ENCODE assay signal across 19 cellular contexts in genomic region chrX:1462110-1462509, GRCh38. TPM values are rescaled to one million over a fixed set of nuclear protein-coding genes. Genes with fewer than 3 reads are reported as not detected.
DNase-seq lines count a peak whose midpoint lies in the region; ATAC-seq and TF ChIP-seq lines count a peak whose summit lies in the region.
"Had no signal": no experiment of that assay in that cellular context is flagged by ENCODE, and none has a peak within 500 bp of the region (broad histone marks: within the 10 kb centered on the region; RNA-seq: fewer than 3 reads in every experiment).

No MANE protein-coding gene starts in this region.

- H3K4me3 Mint-ChIP-seq in T-helper 2 cell treated with Interferon-gamma antibody and Interleukin-4, amounts not matched to agents 5 μg/mL and 100 μg/mL, for 36 hours = peak overlapping the region; percentile 79
- H3K4me3 Mint-ChIP-seq in CD8-positive, alpha-beta T cell = no peak overlapping the region
- peak overlapping the region in 5 of 10 donors; percentile 29 to 90 (median 60) for H3K4me3 Mint-ChIP-seq in naive thymus-derived CD4-positive, alpha-beta T cell
- no peak overlapping the region for H3K4me3 Mint-ChIP-seq in Caco-2 (ENCODE audit: unreplicated experiment)
- H3K4me3 Mint-ChIP-seq: nephron had no signal

- H3K4me1 ChIP-seq in CD8-positive, alpha-beta T cell (ENCODE audit: insufficient read depth, low read length) = peaks cover 50% of the 10 kb centered on the region
- peaks cover 38 to 55% of the 10 kb centered on the region in 2 donors for H3K4me1 ChIP-seq in naive thymus-derived CD4-positive, alpha-beta T cell (ENCODE audit: control insufficient read depth in 2 of 2, insufficient read depth in 2 of 2, low read length in 2 of 2)
- H3K4me1 ChIP-seq in uterus (no peaks in the 10 kb centered on the region), Caco-2 (no peaks in the 10 kb centered on the region)

- H3K27me3 ChIP-seq in CD8-positive, alpha-beta T cell (ENCODE audit: insufficient read depth, low read length) = no peaks in the 10 kb centered on the region
- no peaks in the 10 kb centered on the region for H3K27me3 ChIP-seq in naive thymus-derived CD4-positive, alpha-beta T cell (ENCODE audit: control insufficient read depth in 2 of 2, insufficient read depth in 2 of 2, low read length in 2 of 2)
- H3K27me3 ChIP-seq in uterus = no peaks in the 10 kb centered on the region
- H3K27me3 ChIP-seq in Caco-2 (replicated peaks; ENCODE audit: control insufficient read depth, insufficient read depth, low read length) = no peaks in the 10 kb centered on the region

- peak overlapping the region; percentile 55 for H3K27ac ChIP-seq in CD8-positive, alpha-beta T cell (ENCODE audit: low read depth, low read length)
- peak overlapping the region; percentile 80 for H3K27ac ChIP-seq in naive thymus-derived CD4-positive, alpha-beta T cell (ENCODE audit: low read depth, low read length)
- no peak overlapping the region for H3K27ac ChIP-seq in uterus
- H3K27ac ChIP-seq: C4-2B, GM23248 had no signal

- no peaks in the 10 kb centered on the region for H3K27me3 Mint-ChIP-seq in T-helper 2 cell treated with Interferon-gamma antibody and Interleukin-4, amounts not matched to agents 5 μg/mL and 100 μg/mL, for 36 hours (ENCODE audit: low read depth)
- H3K27me3 Mint-ChIP-seq in CD8-positive, alpha-beta T cell (ENCODE audit: low read depth) = no peaks in the 10 kb centered on the region
- no peaks in the 10 kb centered on the region for H3K27me3 Mint-ChIP-seq in naive thymus-derived CD4-positive, alpha-beta T cell
- peaks cover 6% of the 10 kb centered on the region for H3K27me3 Mint-ChIP-seq in Caco-2 (ENCODE audit: insufficient read depth, unreplicated experiment)

- H3K4me3 ChIP-seq in CD8-positive, alpha-beta T cell (ENCODE audit: low read depth, low read length) = no peak overlapping the region
- H3K4me3 ChIP-seq in naive thymus-derived CD4-positive, alpha-beta T cell (ENCODE audit: low read length) = no peak overlapping the region
- H3K4me3 ChIP-seq in uterus (no peak overlapping the region), Caco-2 (ENCODE audit: low read depth, low read length) (no peak overlapping the region)
- H3K4me3 ChIP-seq: GM23248, stomach had no signal

- CTCF ChIA-PET in CD8-positive, alpha-beta T cell (lab: Charles Lee) = no interaction called here
- CTCF ChIA-PET in naive thymus-derived CD4-positive, alpha-beta T cell (lab: Charles Lee) = no interaction called here
- CTCF ChIA-PET in Caco-2 (lab: Charles Lee) = no interaction called here

- intact Hi-C loops in CD8-positive, alpha-beta T cell (cut with DNase I, micrococcal nuclease) = loop anchor here (2.0 kb wide), 2 partner anchors 19 to 75 kb away; partner anchors contain the start of gene P2RY8 (in 2 of the 2)
- intact Hi-C loops in naive thymus-derived CD4-positive, alpha-beta T cell (cut with micrococcal nuclease) = loop anchor here (2.0 kb wide), 3 partner anchors 39 to 75 kb away; partner anchors contain the start of gene P2RY8 (in 1 of the 2)
- intact Hi-C loops in uterus (cut with DNase I; ENCODE audit: low total_unique reads) (no loop called here), Caco-2 (cut with micrococcal nuclease; ENCODE audit: unreplicated experiment) (no loop called here)

- no peak for ATAC-seq in CD8-positive, alpha-beta T cell
- ATAC-seq in activated naive CD4-positive, alpha-beta T cell treated with anti-CD3 and anti-CD28 coated beads, Interleukin-2, amount 50 U/mL, for 72 hours = no peak
- no peak for ATAC-seq in naive thymus-derived CD4-positive, alpha-beta T cell
- ATAC-seq in HG03342 (IDR thresholded peaks at IDR 0.05; ENCODE audit: unreplicated experiment) = no peak

- H3K9me3 Mint-ChIP-seq in T-helper 2 cell treated with Interferon-gamma antibody and Interleukin-4, amounts not matched to agents 5 μg/mL and 100 μg/mL, for 36 hours = no peaks in the 10 kb centered on the region
- H3K9me3 Mint-ChIP-seq in CD8-positive, alpha-beta T cell = no peaks in the 10 kb centered on the region
- H3K9me3 Mint-ChIP-seq in activated naive CD4-positive, alpha-beta T cell treated with anti-CD3 and anti-CD28 coated beads, Interleukin-2, amount 50 U/mL, for 72 hours = peaks cover 0 to 4% of the 10 kb centered on the region in 2 donors
- H3K9me3 Mint-ChIP-seq in naive thymus-derived CD4-positive, alpha-beta T cell = peaks cover 0 to 8% (median 0%) of the 10 kb centered on the region in 11 donors
- H3K9me3 Mint-ChIP-seq in Caco-2 (ENCODE audit: unreplicated experiment) = peaks cover 14% of the 10 kb centered on the region
- H3K9me3 Mint-ChIP-seq: nephron had no signal

- no peaks in the 10 kb centered on the region for H3K9me3 ChIP-seq in CD8-positive, alpha-beta T cell (ENCODE audit: low read length)
- no peaks in the 10 kb centered on the region for H3K9me3 ChIP-seq in naive thymus-derived CD4-positive, alpha-beta T cell (ENCODE audit: control insufficient read depth in 2 of 3, low read length in 3 of 3)
- H3K9me3 ChIP-seq in uterus (no peaks in the 10 kb centered on the region), Caco-2 (peaks cover 6% of the 10 kb centered on the region)
- H3K9me3 ChIP-seq: stomach had no signal

- DNase-seq in T-helper 2 cell treated with Interferon-gamma antibody and Interleukin-4, amounts not matched to agents 5 μg/mL and 100 μg/mL, for 36 hours (ENCODE audit: low spot score) = no peak
- DNase-seq in T-helper 2 cell (no peak), uterus (no peak), Caco-2 (no peak)
- no peak for DNase-seq in CD8-positive, alpha-beta T cell
- no peak for DNase-seq in activated naive CD4-positive, alpha-beta T cell treated with anti-CD3 and anti-CD28 coated beads, Interleukin-2, amount 50 U/mL, for 72 hours (ENCODE audit: low spot score in 2 of 2)
- no peak for DNase-seq in naive thymus-derived CD4-positive, alpha-beta T cell
- DNase-seq: activated effector memory CD4-positive, alpha-beta T cell treated with Interleukin-2 at 50 U/mL for 16 hours; cortex of kidney; DMS79 treated with DMSO at 0.1 percent for 48 hours; mammary epithelial cell; NCI-H187; NCI-H446 treated with DMSO at 0.1 percent for 48 hours; SIG-M5 had no signal

- POLR2A ChIA-PET in CD8-positive, alpha-beta T cell (lab: Charles Lee) = no interaction called here
- POLR2A ChIA-PET in naive thymus-derived CD4-positive, alpha-beta T cell (lab: Charles Lee) = no interaction called here
- POLR2A ChIA-PET in Caco-2 (lab: Charles Lee) = no interaction called here

- BruUV-seq in Caco-2 (replicated peaks; lab: Mats Ljungman, UMichigan) = no TSS peak

- peaks cover 44% of the 10 kb centered on the region for H3K36me3 Mint-ChIP-seq in T-helper 2 cell treated with Interferon-gamma antibody and Interleukin-4, amounts not matched to agents 5 μg/mL and 100 μg/mL, for 36 hours (ENCODE audit: low read depth)
- peaks cover 28% of the 10 kb centered on the region for H3K36me3 Mint-ChIP-seq in CD8-positive, alpha-beta T cell
- peaks cover 8 to 14% of the 10 kb centered on the region in 2 donors for H3K36me3 Mint-ChIP-seq in activated naive CD4-positive, alpha-beta T cell treated with anti-CD3 and anti-CD28 coated beads, Interleukin-2, amount 50 U/mL, for 72 hours
- peaks cover 5 to 30% (median 16%) of the 10 kb centered on the region in 5 donors for H3K36me3 Mint-ChIP-seq in naive thymus-derived CD4-positive, alpha-beta T cell
- no peaks in the 10 kb centered on the region for H3K36me3 Mint-ChIP-seq in Caco-2 (ENCODE audit: insufficient read depth, unreplicated experiment)

- H3K36me3 ChIP-seq in CD8-positive, alpha-beta T cell (ENCODE audit: insufficient read depth, low read length) = peaks cover 19% of the 10 kb centered on the region
- peaks cover 3 to 29% (median 7%) of the 10 kb centered on the region in 3 experiments for H3K36me3 ChIP-seq in naive thymus-derived CD4-positive, alpha-beta T cell (ENCODE audit: control insufficient read depth in 2 of 3, insufficient read depth in 3 of 3, low read length in 3 of 3)
- no peaks in the 10 kb centered on the region for H3K36me3 ChIP-seq in uterus
- H3K36me3 ChIP-seq in Caco-2 (ENCODE audit: control insufficient read depth, insufficient read depth, low read length) = no peaks in the 10 kb centered on the region

- peaks cover 36% of the 10 kb centered on the region for H3K4me1 Mint-ChIP-seq in T-helper 2 cell treated with Interferon-gamma antibody and Interleukin-4, amounts not matched to agents 5 μg/mL and 100 μg/mL, for 36 hours (ENCODE audit: low read depth)
- H3K4me1 Mint-ChIP-seq in CD8-positive, alpha-beta T cell (ENCODE audit: low read depth) = peaks cover 52% of the 10 kb centered on the region
- H3K4me1 Mint-ChIP-seq in naive thymus-derived CD4-positive, alpha-beta T cell = peaks cover 40 to 54% (median 49%) of the 10 kb centered on the region in 7 donors
- H3K4me1 Mint-ChIP-seq in Caco-2 (ENCODE audit: low read depth, unreplicated experiment) = no peaks in the 10 kb centered on the region
- H3K4me1 Mint-ChIP-seq: nephron had no signal

- no peak for TF ChIP-seq POLR2A in uterus (IDR thresholded peaks at IDR 0.05)

- no peak for TF ChIP-seq CTCF in CD8-positive, alpha-beta T cell (IDR thresholded peaks at IDR 0.05)
- no peak for TF ChIP-seq CTCF in uterus (IDR thresholded peaks at IDR 0.05)
- TF ChIP-seq CTCF in Caco-2 (IDR thresholded peaks at IDR 0.05; ENCODE audit: insufficient read depth in 1 of 2, low read depth in 1 of 2, low read length in 1 of 2, severe bottlenecking in 1 of 2, unreplicated experiment in 1 of 2) = no peak

- peak overlapping the region; percentile 92 for H3K27ac Mint-ChIP-seq in T-helper 2 cell treated with Interferon-gamma antibody and Interleukin-4, amounts not matched to agents 5 μg/mL and 100 μg/mL, for 36 hours
- peak overlapping the region; percentile 95 for H3K27ac Mint-ChIP-seq in CD8-positive, alpha-beta T cell
- H3K27ac Mint-ChIP-seq in activated naive CD4-positive, alpha-beta T cell treated with anti-CD3 and anti-CD28 coated beads, Interleukin-2, amount 50 U/mL, for 72 hours = peak overlapping the region; percentile 92 to 95
- H3K27ac Mint-ChIP-seq in naive thymus-derived CD4-positive, alpha-beta T cell = peak overlapping the region; percentile 84 to 98 (median 95)
- H3K27ac Mint-ChIP-seq in Caco-2 (ENCODE audit: unreplicated experiment) = no peak overlapping the region
- H3K27ac Mint-ChIP-seq: nephron had no signal

RNA-seq across cellular contexts. Expression of gene ASMTL, which starts 9.4 kb away (rescaled TPM):
- total RNA-seq in CD8-positive, alpha-beta T cell = 10 to 100 TPM; 55.4 to 66.8 TPM
- total RNA-seq in activated naive CD4-positive, alpha-beta T cell treated with anti-CD3 and anti-CD28 coated beads, Interleukin-2, amount 50 U/mL, for 72 hours = 10 to 100 TPM; 54.9 to 58.0 TPM
- 10 to 100 TPM; 30.9 to 50.0 (median 41.7) TPM for total RNA-seq in naive thymus-derived CD4-positive, alpha-beta T cell
- 10 to 100 TPM; 41.0 to 46.0 TPM for polyA plus RNA-seq in naive thymus-derived CD4-positive, alpha-beta T cell
- 10 to 100 TPM in 2 of 4 donors, 1 to 10 TPM in 2; 6.4 to 43.5 (median 11.1) TPM for total RNA-seq in uterus
- total RNA-seq in Caco-2 (2022) = 15.4 and 17.4 TPM in 2 replicates

Comparison
In these comparisons a context has a peak if more than half of its experiments do, and no peak if none do; other contexts are left out.
1. H3K27ac ChIP-seq: peak in CD8-positive, alpha-beta T cell (single experiment) and naive thymus-derived CD4-positive, alpha-beta T cell (single experiment); none in uterus (0 of 2).
2. intact Hi-C loops: an anchor here in CD8-positive, alpha-beta T cell (2.0 kb wide) and naive thymus-derived CD4-positive, alpha-beta T cell (2.0 kb wide); none called in uterus and Caco-2.